In the genomic region with DNA sequence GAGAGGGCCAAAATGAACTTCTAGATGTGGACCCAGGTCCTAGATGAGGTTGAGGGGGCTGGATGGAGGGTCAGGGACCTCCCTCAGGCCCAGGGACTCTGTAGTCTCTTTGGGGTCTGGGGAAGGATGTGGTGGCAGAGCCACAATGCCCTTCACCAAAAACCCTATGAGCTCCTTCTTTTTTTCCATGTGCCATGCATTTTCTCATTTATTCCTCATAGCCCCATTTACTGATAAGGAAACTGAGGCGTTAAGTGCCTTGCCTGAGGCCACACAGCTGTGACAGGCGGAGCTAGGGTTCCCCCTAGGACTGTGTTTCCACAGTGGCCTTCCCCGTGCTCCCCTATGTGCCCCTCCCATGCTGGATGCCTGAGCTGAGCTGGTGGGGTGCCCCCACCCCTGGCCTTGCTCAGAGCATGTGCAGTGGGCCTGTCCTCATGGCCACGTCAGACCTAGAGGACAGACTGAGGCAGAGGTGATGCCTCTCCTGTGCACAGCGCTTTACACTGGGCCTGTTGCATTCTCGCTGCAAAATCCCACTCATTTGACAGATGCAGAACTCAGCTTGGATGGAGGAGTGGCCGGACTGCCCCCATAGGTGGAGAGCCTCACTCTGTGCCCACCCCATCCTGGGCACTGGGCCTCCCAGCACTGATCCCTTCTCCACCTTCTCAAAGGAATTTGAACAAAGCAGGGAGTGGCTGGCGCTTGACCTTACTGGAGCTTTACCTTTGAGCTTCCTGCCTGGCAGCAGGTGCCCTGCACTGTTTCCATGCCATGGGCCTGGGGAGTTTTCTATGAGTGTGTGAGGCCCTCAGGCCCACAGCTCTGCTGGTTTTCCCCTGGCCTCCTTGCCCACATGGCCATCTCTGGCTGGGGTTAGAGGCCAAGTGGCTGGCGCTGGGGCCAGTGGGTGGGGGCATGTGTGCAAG, we compare ENCODE assay signal across 8 cellular contexts. TPM values are rescaled to one million over a fixed set of nuclear protein-coding genes. Genes with fewer than 3 reads are reported as not detected.
DNase-seq lines count a peak whose midpoint lies in the region; ATAC-seq and TF ChIP-seq lines count a peak whose summit lies in the region.

No MANE protein-coding gene starts in this region.

- H3K4me3 Mint-ChIP-seq in Caco-2 (ENCODE audit: unreplicated experiment): peak overlapping the region; percentile 89
- peak overlapping the region; percentile 87 for H3K4me3 Mint-ChIP-seq in neural crest cell

- TF ChIP-seq CTCF in Caco-2 (IDR thresholded peaks at IDR 0.05; ENCODE audit: insufficient read depth in 1 of 2, low read depth in 1 of 2, low read length in 1 of 2, severe bottlenecking in 1 of 2, unreplicated experiment in 1 of 2): no peak
- no peak for TF ChIP-seq CTCF in OCI-LY7 (conservative IDR thresholded peaks at IDR 0.05; ENCODE audit: low read length)
- TF ChIP-seq CTCF in colonic mucosa (IDR thresholded peaks at IDR 0.05): no peak
- no peak for TF ChIP-seq CTCF in neural crest cell (conservative IDR thresholded peaks at IDR 0.05)

- no peaks in the 10 kb centered on the region for H3K9me2 ChIP-seq in OCI-LY7 (ENCODE audit: insufficient read depth, low read length)

- no peaks in the 10 kb centered on the region for H3K27me3 ChIP-seq in Caco-2 (replicated peaks; ENCODE audit: control insufficient read depth, insufficient read depth, low read length)
- H3K27me3 ChIP-seq in colonic mucosa: no peaks in the 10 kb centered on the region

- peak overlapping the region; percentile 83 for H3K4me3 ChIP-seq in Caco-2 (ENCODE audit: low read depth, low read length)
- H3K4me3 ChIP-seq in OCI-LY7 (ENCODE audit: low read depth, low read length, poor library complexity, severe bottlenecking): peak overlapping the region; percentile 84
- peak overlapping the region; percentile 82 for H3K4me3 ChIP-seq in colonic mucosa

- H3K27ac Mint-ChIP-seq in Caco-2 (ENCODE audit: unreplicated experiment) (peak overlapping the region; percentile 70), neural crest cell (ENCODE audit: unreplicated experiment) (no peak overlapping the region)

- no peak overlapping the region; the same call in 1 of the 2 replicates for H2AFZ ChIP-seq in OCI-LY7 (ENCODE audit: low read length)

- BruUV-seq in Caco-2 (replicated peaks; lab: Mats Ljungman, UMichigan): no TSS peak
- no TSS peak for BruUV-seq in OCI-LY7 (replicated peaks; lab: Mats Ljungman, UMichigan)

- peaks cover 51% of the 10 kb centered on the region for H3K79me2 ChIP-seq in OCI-LY7 (ENCODE audit: insufficient read depth, low read depth, low read length)

- H3K9me3 ChIP-seq in Caco-2: no peaks in the 10 kb centered on the region
- no peaks in the 10 kb centered on the region for H3K9me3 ChIP-seq in OCI-LY7 (ENCODE audit: low read length)
- no peaks in the 10 kb centered on the region for H3K9me3 ChIP-seq in colonic mucosa

- no peak for DNase-seq in Caco-2
- DNase-seq in OCI-LY7 (ENCODE audit: low spot score): peak; percentile 29
- DNase-seq in colonic mucosa: peak; percentile 74
- DNase-seq in neural crest cell (ENCODE audit: low read depth, low spot score): no peak
- DNase-seq in UCSD-AML1 (lab: John Stamatoyannopoulos, UW; ENCODE audit: unreplicated experiment): no peak
- no peak for DNase-seq in EL

- H3K9ac ChIP-seq in colonic mucosa (ENCODE audit: low read depth in 2 of 2, low read length in 2 of 2): peak overlapping the region; percentile 64 to 93

- ATAC-seq in GM18909 (IDR thresholded peaks at IDR 0.05; ENCODE audit: poor library complexity, unreplicated experiment) (no peak), GM21576 (IDR thresholded peaks at IDR 0.05; ENCODE audit: unreplicated experiment) (no peak)

- H3K4me2 ChIP-seq in OCI-LY7 (ENCODE audit: low read length): peak overlapping the region; percentile 92

- H3K36me3 ChIP-seq in Caco-2 (ENCODE audit: control insufficient read depth, insufficient read depth, low read length) (no peaks in the 10 kb centered on the region), OCI-LY7 (ENCODE audit: insufficient read depth, low read length) (peaks cover 8% of the 10 kb centered on the region), colonic mucosa (no peaks in the 10 kb centered on the region)

- CTCF ChIA-PET in Caco-2 (lab: Charles Lee) (interaction anchor here (0.7 to 1.4 kb wide), 3 partner anchors 11 to 244 kb away, joined by 4 to 7 read pairs (median 4); partner anchors contain the start of gene USP22), OCI-LY7 (lab: Charles Lee; ENCODE audit: unreplicated experiment) (interaction anchor here (0.6 to 2.1 kb wide), 3 partner anchors 8 to 170 kb away, joined by 3 to 13 read pairs (median 3); no protein-coding TSS in a partner anchor)

- H3K9me3 Mint-ChIP-seq in Caco-2 (ENCODE audit: unreplicated experiment) (no peaks in the 10 kb centered on the region), neural crest cell (no peaks in the 10 kb centered on the region)

- H4K20me1 ChIP-seq in OCI-LY7 (ENCODE audit: insufficient read depth, low read length): no peaks in the 10 kb centered on the region

- peaks cover 22% of the 10 kb centered on the region for H3K4me1 ChIP-seq in Caco-2
- H3K4me1 ChIP-seq in OCI-LY7 (ENCODE audit: insufficient read depth, low read length, poor library complexity, severe bottlenecking): peaks cover 47% of the 10 kb centered on the region
- H3K4me1 ChIP-seq in colonic mucosa: peaks cover 21% of the 10 kb centered on the region

- intact Hi-C loops in Caco-2 (cut with micrococcal nuclease; ENCODE audit: unreplicated experiment): loop anchor here (10.0 kb wide), 1 partner anchor 88 kb away; the partner anchor contains the start of gene KCNJ12
- intact Hi-C loops in OCI-LY7 (cut with micrococcal nuclease; ENCODE audit: unreplicated experiment): loop anchor here (2.0 to 5.0 kb wide), 2 partner anchors 74 to 245 kb away; partner anchors contain the start of gene USP22
- intact Hi-C loops in colonic mucosa (cut with DNase I): no loop called here

- POLR2A ChIA-PET in Caco-2 (lab: Charles Lee) (interaction anchor here (1.2 to 1.9 kb wide), 2 partner anchors 12 to 170 kb away, joined by 7 to 8 read pairs; no protein-coding TSS in a partner anchor), OCI-LY7 (lab: Charles Lee) (interaction anchor here (0.6 to 4.4 kb wide), 7 partner anchors 10 to 263 kb away, joined by 3 to 31 read pairs (median 5); no protein-coding TSS in a partner anchor)

- H3K27me3 Mint-ChIP-seq in Caco-2 (ENCODE audit: insufficient read depth, unreplicated experiment) (no peaks in the 10 kb centered on the region), neural crest cell (ENCODE audit: low read depth) (peaks cover 8% of the 10 kb centered on the region)

- H3K4me1 Mint-ChIP-seq in Caco-2 (ENCODE audit: low read depth, unreplicated experiment): peaks cover 17% of the 10 kb centered on the region
- peaks cover 24% of the 10 kb centered on the region for H3K4me1 Mint-ChIP-seq in neural crest cell

- H3K36me3 Mint-ChIP-seq in Caco-2 (ENCODE audit: insufficient read depth, unreplicated experiment): peaks cover 12% of the 10 kb centered on the region
- H3K36me3 Mint-ChIP-seq in neural crest cell (ENCODE audit: low read depth): no peaks in the 10 kb centered on the region

- H3K27ac ChIP-seq in OCI-LY7 (ENCODE audit: low read depth, low read length, poor library complexity, severe bottlenecking) (peak overlapping the region; percentile 95), colonic mucosa (peak overlapping the region; percentile 93)

RNA-seq across cellular contexts. Expression of gene MAP2K3, which starts 2.5 kb away (rescaled TPM):
- total RNA-seq in Caco-2 (2022) (49.5 and 50.9 TPM in 2 replicates), OCI-LY7 (2022) (70.3 and 71.5 TPM in 2 replicates), colonic mucosa (10 to 100 TPM; 64.5 to 67.1 TPM), neural crest cell (19.4 and 20.3 TPM in 2 replicates)
- 13.6 and 27.8 TPM in 2 replicates for total RNA-seq in OCI-LY7 (2014; rRNA removed; shearing (Covaris generic))

RNA-seq across cellular contexts. Expression of gene NATD1, which starts 33.8 kb away (rescaled TPM):
- total RNA-seq in Caco-2 (2022) (14.4 and 18.4 TPM in 2 replicates), OCI-LY7 (2022) (6.0 and 6.8 TPM in 2 replicates), colonic mucosa (1 to 10 TPM; 1.8 to 5.2 TPM), neural crest cell (6.3 and 6.7 TPM in 2 replicates)
- 0.41 and 0.85 TPM in 2 replicates for total RNA-seq in OCI-LY7 (2014; rRNA removed; shearing (Covaris generic))

Comparison
In these comparisons a context has a peak if more than half of its experiments do, and no peak if none do; other contexts are left out.
1. DNase-seq: peak in OCI-LY7 (single experiment) and colonic mucosa (single experiment); none in Caco-2 (0 of 2), neural crest cell (single experiment), UCSD-AML1 (single experiment) and EL (single experiment).
2. Peak in every context shown above with its lines, with median percentiles within 50 percentile points of each other: H3K4me3 ChIP-seq.